ENCODE assay signal across 8 cellular contexts in the genomic region with DNA sequence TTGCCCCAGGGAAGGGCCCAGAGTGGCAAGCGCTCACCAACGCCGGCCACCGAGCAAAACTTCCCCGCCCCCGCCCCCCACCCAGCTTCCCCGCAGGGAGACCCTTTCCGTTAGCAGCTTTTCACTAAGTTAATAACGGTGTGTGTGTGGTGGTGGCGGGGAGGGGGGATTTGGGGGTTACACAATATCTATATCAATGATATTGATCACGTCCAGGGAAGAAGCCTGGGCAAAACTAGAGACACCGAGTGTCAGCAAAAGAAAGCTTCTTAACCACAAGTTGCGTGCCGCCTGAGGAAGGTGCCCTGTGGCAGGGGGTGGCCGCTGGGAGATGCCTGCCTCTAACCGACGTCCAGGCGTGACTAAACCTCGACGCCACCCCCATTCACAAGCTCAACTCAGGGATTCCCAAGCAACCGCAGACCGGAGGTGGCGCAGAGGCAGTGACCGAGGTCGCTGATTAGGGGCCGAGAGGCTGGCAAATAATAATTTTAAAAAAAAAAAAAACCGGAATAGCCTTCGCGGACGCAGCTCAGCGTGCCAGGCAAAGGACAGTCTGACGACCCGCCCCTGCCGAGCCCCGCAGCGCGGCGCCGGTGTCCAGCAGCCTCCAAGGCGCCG.
DNase-seq lines count a peak whose midpoint lies in the region; ATAC-seq and TF ChIP-seq lines count a peak whose summit lies in the region.

No MANE protein-coding gene starts in this region.

- H3K4me3 ChIP-seq in breast epithelium (peak overlapping the region; percentile 23 to 64 (median 43)), brain microvascular endothelial cell (ENCODE audit: low read depth, low read length) (peak overlapping the region; percentile 50), mucosa of rectum (ENCODE audit: low read length in 2 of 2) (peak overlapping the region; percentile 8 to 51)

- H3K27me3 Mint-ChIP-seq in MCF 10A (ENCODE audit: insufficient read depth, unreplicated experiment): peaks cover 61% of the 10 kb centered on the region

- no peaks in the 10 kb centered on the region for H3K4me1 Mint-ChIP-seq in MCF 10A (ENCODE audit: insufficient read depth, unreplicated experiment)

- H3K27ac Mint-ChIP-seq in MCF 10A (ENCODE audit: low read depth, unreplicated experiment): no peak overlapping the region

- no peaks in the 10 kb centered on the region for H3K36me3 Mint-ChIP-seq in MCF 10A (ENCODE audit: insufficient read depth, unreplicated experiment)

- H3K27me3 ChIP-seq in breast epithelium: peaks cover 3 to 75% of the 10 kb centered on the region in 2 donors
- H3K27me3 ChIP-seq in brain microvascular endothelial cell (replicated peaks): peaks cover 53% of the 10 kb centered on the region
- H3K27me3 ChIP-seq in mucosa of rectum (ENCODE audit: control insufficient read depth in 2 of 2, insufficient read depth in 2 of 2, low read length in 2 of 2): peaks cover 34 to 51% of the 10 kb centered on the region in 2 donors

- in situ Hi-C loops in brain microvascular endothelial cell (cut with HindIII; ENCODE audit: low pct_ligation_motif_present, low sequenced_read_pairs): no loop called here

- no peak for TF ChIP-seq POLR2A in breast epithelium (IDR thresholded peaks at IDR 0.05)

- no peak for DNase-seq in breast epithelium (ENCODE audit: low spot score in 2 of 2)
- DNase-seq in MCF 10A (ENCODE audit: unreplicated experiment): no peak
- DNase-seq in NCI-H146 treated with DMSO at 0.1 percent for 48 hours (lab: John Stamatoyannopoulos, UW; ENCODE audit: unreplicated experiment): peak; percentile 47
- no peak for DNase-seq in brain microvascular endothelial cell
- DNase-seq in midbrain (lab: John Stamatoyannopoulos, UW): no peak
- no peak for DNase-seq in NCI-H1092 treated with DMSO at 0.1 percent for 48 hours (lab: John Stamatoyannopoulos, UW)

- TF ChIP-seq CTCF in breast epithelium (IDR thresholded peaks at IDR 0.05) (no peak), MCF 10A (IDR thresholded peaks at IDR 0.05; ENCODE audit: unreplicated experiment) (no peak), brain microvascular endothelial cell (IDR thresholded peaks at IDR 0.05; ENCODE audit: low read depth, low read length, missing control alignments) (no peak)

- H3K9me3 ChIP-seq in breast epithelium (no peaks in the 10 kb centered on the region), mucosa of rectum (ENCODE audit: control insufficient read depth in 2 of 2, low read length in 2 of 2) (no peaks in the 10 kb centered on the region)

- H3K9me3 Mint-ChIP-seq in MCF 10A (ENCODE audit: unreplicated experiment): no peaks in the 10 kb centered on the region

- BruUV-seq in MCF 10A (replicated peaks; lab: Mats Ljungman, UMichigan): no TSS peak

- intact Hi-C loops in breast epithelium (cut with DNase I; ENCODE audit: low total_unique reads) (no loop called here), MCF 10A (cut with micrococcal nuclease) (no loop called here)

- H3K27ac ChIP-seq in breast epithelium: no peak overlapping the region
- no peak overlapping the region for H3K27ac ChIP-seq in brain microvascular endothelial cell
- H3K27ac ChIP-seq in mucosa of rectum (ENCODE audit: low read depth in 2 of 2, low read length in 2 of 2): no peak overlapping the region

- H3K4me3 Mint-ChIP-seq in MCF 10A (ENCODE audit: unreplicated experiment): no peak overlapping the region

- H3K9ac ChIP-seq in mucosa of rectum (ENCODE audit: low read depth in 1 of 2, low read length in 2 of 2): no peak overlapping the region

- POLR2A ChIA-PET in MCF 10A (lab: Yijun Ruan, JAX): no interaction called here

- ATAC-seq in HG02610 (IDR thresholded peaks at IDR 0.05; ENCODE audit: unreplicated experiment): peak; percentile 21

- H3K36me3 ChIP-seq in breast epithelium: no peaks in the 10 kb centered on the region
- H3K36me3 ChIP-seq in brain microvascular endothelial cell (replicated peaks): no peaks in the 10 kb centered on the region
- no peaks in the 10 kb centered on the region for H3K36me3 ChIP-seq in mucosa of rectum (ENCODE audit: control insufficient read depth in 2 of 2, insufficient read depth in 2 of 2, low read length in 2 of 2)

- peaks cover 0 to 2% of the 10 kb centered on the region in 2 donors for H3K4me1 ChIP-seq in breast epithelium
- peaks cover 4 to 7% of the 10 kb centered on the region in 2 donors for H3K4me1 ChIP-seq in mucosa of rectum (ENCODE audit: control insufficient read depth in 2 of 2, insufficient read depth in 2 of 2, low read length in 2 of 2)

- CTCF ChIA-PET in MCF 10A (lab: Yijun Ruan, JAX): interaction anchor here (0.6 to 1.3 kb wide), 4 partner anchors 13 to 952 kb away, joined by 3 to 7 read pairs (median 4); no protein-coding TSS in a partner anchor
